1 cellular context compared by ENCODE assay signal in genomic region chrX:68498508-68499379, GRCh38.
TF ChIP-seq lines count a peak whose summit lies in the region.

Gene YIPF6 (plus strand): TSS chrX:68499051. CDS start chrX:68499067, 16 bp downstream.

TF ChIP-seq in K562, 482 proteins besides CTCF, POLR2A, EP300 and RAD21 (continued from another document and continues in another):
- TF ChIP-seq ZBTB12 (CRISPR knock-in tag; IDR thresholded peaks at IDR 0.05) (peak; percentile 88), ZNF77 (CRISPR knock-in tag; IDR thresholded peaks at IDR 0.05) (no peak), FOXP1 (CRISPR knock-in tag; IDR thresholded peaks at IDR 0.05) (0 out of 2 replicates have a peak, but pooled peaks have one; percentile 50), ILF3 (IDR thresholded peaks at IDR 0.05; ENCODE audit: borderline replicate concordance) (no peak), ZBTB5 (IDR thresholded peaks at IDR 0.05) (no peak), FOS (IDR thresholded peaks at IDR 0.05; ENCODE audit: extremely low read depth, insufficient read length) (no peak), PTBP1 (IDR thresholded peaks at IDR 0.05; ENCODE audit: low read depth, low read length) (no peak), SOX6 (IDR thresholded peaks at IDR 0.05) (peak; percentile 17; the same call in 1 of the 2 replicates), PHB (CRISPR knock-in tag; IDR thresholded peaks at IDR 0.05) (no peak), ESRRA (IDR thresholded peaks at IDR 0.05; ENCODE audit: borderline replicate concordance, low read depth) (peak; percentile 47; the same call in 1 of the 2 replicates), ZNF766 (CRISPR knock-in tag; conservative IDR thresholded peaks at IDR 0.05) (peak; percentile 49; the same call in 1 of the 2 replicates), YY1 (IDR thresholded peaks at IDR 0.05; ENCODE audit: borderline replicate concordance in 1 of 3, control insufficient read depth in 1 of 3, extremely low read depth in 1 of 3, insufficient read depth in 3 of 3, insufficient read length in 1 of 3, insufficient replicate concordance in 2 of 3, low read depth in 1 of 3, low read length in 2 of 3) (peak; percentile 93 to 97 (median 97)), NCOA1 (IDR thresholded peaks at IDR 0.05; ENCODE audit: low read depth) (no peak), ZSCAN29 (IDR thresholded peaks at IDR 0.05) (no peak), TAF9B (IDR thresholded peaks at IDR 0.05; ENCODE audit: partially characterized antibody) (peak; percentile 93), ZNF217 (CRISPR knock-in tag; IDR thresholded peaks at IDR 0.05) (no peak), MTA3 (IDR thresholded peaks at IDR 0.05; ENCODE audit: borderline replicate concordance) (peak; percentile 63; the same call in 1 of the 2 replicates), THAP12 (CRISPR knock-in tag; IDR thresholded peaks at IDR 0.05) (0 out of 2 replicates have a peak, but pooled peaks have one; percentile 61), CREB3 (tag; conservative IDR thresholded peaks at IDR 0.05; ENCODE audit: low read depth) (no peak), ZBTB49 (CRISPR knock-in tag; IDR thresholded peaks at IDR 0.05; ENCODE audit: borderline replicate concordance) (no peak), NR2C1 (IDR thresholded peaks at IDR 0.05) (peak; percentile 46; the same call in 1 of the 2 replicates), NR2C1 (tag; IDR thresholded peaks at IDR 0.05) (peak; percentile 72), SUPT5H (IDR thresholded peaks at IDR 0.05) (peak; percentile 94), MECOM (CRISPR knock-in tag; IDR thresholded peaks at IDR 0.05) (no peak), DPF2 (IDR thresholded peaks at IDR 0.05) (no peak), ID3 (CRISPR knock-in tag; IDR thresholded peaks at IDR 0.05) (no peak), ID3 (tag; IDR thresholded peaks at IDR 0.05) (peak; percentile 46; the same call in 1 of the 2 replicates), PKNOX1 (IDR thresholded peaks at IDR 0.05) (peak; percentile 56), ETV5 (CRISPR knock-in tag; IDR thresholded peaks at IDR 0.05; ENCODE audit: low read depth) (peak; percentile 47; the same call in 1 of the 2 replicates), ZNF282 (CRISPR knock-in tag; IDR thresholded peaks at IDR 0.05) (no peak), CBFB (CRISPR knock-in tag; IDR thresholded peaks at IDR 0.05) (no peak), ARNT (IDR thresholded peaks at IDR 0.05) (no peak), HMGN3 (IDR thresholded peaks at IDR 0.05; ENCODE audit: borderline replicate concordance, extremely low read depth, insufficient read length, low read depth, low read length) (peak; percentile 63), ATF7 (IDR thresholded peaks at IDR 0.05) (peak; percentile 76), CBX8 (IDR thresholded peaks at IDR 0.05; ENCODE audit: borderline replicate concordance, extremely low read depth, low read depth, low read length, poor library complexity, severe bottlenecking) (no peak), MITF (IDR thresholded peaks at IDR 0.05) (peak; percentile 57; the same call in 1 of the 2 replicates), ZNF449 (CRISPR knock-in tag; IDR thresholded peaks at IDR 0.05) (no peak), ZNF57 (CRISPR knock-in tag; IDR thresholded peaks at IDR 0.05) (no peak), ZNF239 (CRISPR knock-in tag; IDR thresholded peaks at IDR 0.05) (no peak), ATF6 (CRISPR knock-in tag; IDR thresholded peaks at IDR 0.05) (0 out of 2 replicates have a peak, but pooled peaks have one; percentile 47), CAMTA2 (CRISPR knock-in tag; conservative IDR thresholded peaks at IDR 0.05) (no peak), ZFX (CRISPR knock-in tag; IDR thresholded peaks at IDR 0.05) (peak; percentile 89), CBX3 (IDR thresholded peaks at IDR 0.05; ENCODE audit: borderline replicate concordance in 1 of 2, low read length in 2 of 2) (no peak), NFIC (IDR thresholded peaks at IDR 0.05) (peak; percentile 53), STAT5B (CRISPR knock-in tag; IDR thresholded peaks at IDR 0.05) (no peak), ZBTB9 (CRISPR knock-in tag; IDR thresholded peaks at IDR 0.05) (no peak), NR1H2 (CRISPR knock-in tag; IDR thresholded peaks at IDR 0.05) (no peak), SIN3A (IDR thresholded peaks at IDR 0.05; ENCODE audit: borderline replicate concordance in 2 of 2, control insufficient read depth in 1 of 2, low read depth in 2 of 2, low read length in 2 of 2) (peak in 1 of 2 experiments; percentile 44; a peak in 1 of 4 replicates), MYC (IDR thresholded peaks at IDR 0.05; ENCODE audit: low read depth, low read length) (peak; percentile 37), MYC (CRISPR knock-in tag; IDR thresholded peaks at IDR 0.05; ENCODE audit: borderline replicate concordance, low read depth) (no peak), ZNF584 (CRISPR knock-in tag; IDR thresholded peaks at IDR 0.05; ENCODE audit: low read depth) (no peak), DMBX1 (CRISPR knock-in tag; IDR thresholded peaks at IDR 0.05; ENCODE audit: borderline replicate concordance) (0 out of 2 replicates have a peak, but pooled peaks have one; percentile 57)
